11 cellular contexts compared by ENCODE assay signal in genomic region chr2:85757860-85758259, GRCh38. TPM values are rescaled to one million over a fixed set of nuclear protein-coding genes. Genes with fewer than 3 reads are reported as not detected.
"Had no signal": no experiment of that assay in that cellular context is flagged by ENCODE, and none has a peak within 500 bp of the region (broad histone marks: within the 10 kb centered on the region; RNA-seq: fewer than 3 reads in every experiment).

No MANE protein-coding gene starts in this region.

- H3K4me2 ChIP-seq: smooth muscle cell had no signal

- H3K4me3 ChIP-seq: smooth muscle cell had no signal

- DNase-seq: activated CD4-positive, alpha-beta T cell treated with anti-CD3 and anti-CD28 coated beads for 36 hours; activated CD4-positive, alpha-beta T cell treated with anti-CD3 and anti-CD28 coated beads, Interleukin-2, amount 50 U/mL, for 48 hours; cortex of kidney; effector CD8-positive, alpha-beta T cell; hippocampal formation; occipital lobe; stimulated activated CD4-positive, alpha-beta T cell treated with anti-CD3 and anti-CD28 coated beads, Interleukin-4, amount 100 ng/mL, for 1 hour; stimulated activated naive CD8-positive, alpha-beta T cell treated with anti-CD3 and anti-CD28 coated beads, Interleukin-15, amount 100 ng/mL, for 72 hours; SW 1271 had no signal

- ATAC-seq: activated CD4-positive, alpha-beta T cell treated with anti-CD3 and anti-CD28 coated beads for 36 hours; WTC11 had no signal

RNA-seq across cellular contexts. Expression of gene ATOH8, which starts 4.1 kb away (rescaled TPM):
- total RNA-seq: activated CD4-positive, alpha-beta T cell treated with anti-CD3 and anti-CD28 coated beads for 36 hours had no signal
